8 cellular contexts compared by ENCODE assay signal in genomic region chr12:52221912-52222457, GRCh38. TPM values are rescaled to one million over a fixed set of nuclear protein-coding genes. Genes with fewer than 3 reads are reported as not detected.
DNase-seq lines count a peak whose midpoint lies in the region; ATAC-seq and TF ChIP-seq lines count a peak whose summit lies in the region.

No MANE protein-coding gene starts in this region.

- 5 to 11% methylated on average over 8 of the region's 8 CpGs for WGBS in GM23248 (ENCODE audit: low coverage in 1 of 2, low lambda C conversion rate in 2 of 2, missing lambda C conversion rate in 2 of 2), 2 experiments

- H3K27ac ChIP-seq in A673 (ENCODE audit: low read depth, low read length, poor library complexity, severe bottlenecking) (no peak overlapping the region), GM23248 (peak overlapping the region; percentile 38)

- in situ Hi-C loops in GM23248 (cut with MboI): no loop called here

- POLR2A ChIA-PET in A673 (lab: Charles Lee; ENCODE audit: low non-redundant PET): no interaction called here
- POLR2A ChIA-PET in activated naive CD8-positive, alpha-beta T cell treated with anti-CD3 and anti-CD28 coated beads, Interleukin-2, amount 10 ng/mL, durations not matched to agents 7 days and 5 days (lab: Charles Lee): no interaction called here

- H3K4me3 Mint-ChIP-seq in activated naive CD8-positive, alpha-beta T cell treated with anti-CD3 and anti-CD28 coated beads, Interleukin-2, amount 10 ng/mL, durations not matched to agents 7 days and 5 days: no peak overlapping the region

- H3K9me3 Mint-ChIP-seq in activated naive CD8-positive, alpha-beta T cell treated with anti-CD3 and anti-CD28 coated beads, Interleukin-2, amount 10 ng/mL, durations not matched to agents 7 days and 5 days: no peaks in the 10 kb centered on the region

- no TSS peak for BruUV-seq in A673 (replicated peaks; lab: Mats Ljungman, UMichigan)

- H3K9me3 ChIP-seq in A673 (ENCODE audit: low read depth, low read length, poor library complexity, severe bottlenecking) (no peaks in the 10 kb centered on the region), GM23248 (ENCODE audit: low read depth) (no peaks in the 10 kb centered on the region)

- H3K27me3 Mint-ChIP-seq in activated naive CD8-positive, alpha-beta T cell treated with anti-CD3 and anti-CD28 coated beads, Interleukin-2, amount 10 ng/mL, durations not matched to agents 7 days and 5 days: peaks cover 61% of the 10 kb centered on the region

- H3F3A ChIP-seq in GM23248 (ENCODE audit: insufficient read depth): peaks cover 31% of the 10 kb centered on the region

- H3K4me1 Mint-ChIP-seq in activated naive CD8-positive, alpha-beta T cell treated with anti-CD3 and anti-CD28 coated beads, Interleukin-2, amount 10 ng/mL, durations not matched to agents 7 days and 5 days: peaks cover 6% of the 10 kb centered on the region

- H3K36me3 ChIP-seq in A673 (ENCODE audit: insufficient read depth, low read length, poor library complexity, severe bottlenecking) (no peaks in the 10 kb centered on the region), GM23248 (ENCODE audit: low read depth) (no peaks in the 10 kb centered on the region)

- intact Hi-C loops in A673 (cut with micrococcal nuclease; ENCODE audit: unreplicated experiment): no loop called here

- H3K79me2 ChIP-seq in GM23248 (ENCODE audit: insufficient read depth): no peaks in the 10 kb centered on the region

- peak; percentile 88 for ATAC-seq in activated naive CD8-positive, alpha-beta T cell treated with anti-CD3 and anti-CD28 coated beads, Interleukin-2, amount 10 ng/mL, durations not matched to agents 7 days and 5 days (ENCODE audit: low read depth)
- no peak for ATAC-seq in HG02763 (IDR thresholded peaks at IDR 0.05; ENCODE audit: unreplicated experiment)
- no peak for ATAC-seq in HG03097 (IDR thresholded peaks at IDR 0.05; ENCODE audit: low FRiP score, unreplicated experiment)

- CTCF ChIA-PET in A673 (lab: Charles Lee): interaction anchor here (0.6 to 1.2 kb wide), 4 partner anchors 23 to 485 kb away, joined by 3 to 8 read pairs (median 3); no protein-coding TSS in a partner anchor

- H3K4me1 ChIP-seq in A673 (ENCODE audit: insufficient read depth, low read length, poor library complexity, severe bottlenecking): no peaks in the 10 kb centered on the region
- peaks cover 16% of the 10 kb centered on the region for H3K4me1 ChIP-seq in GM23248 (ENCODE audit: insufficient read depth)

- H2AFZ ChIP-seq in GM23248: no peak overlapping the region

- H4K20me1 ChIP-seq in GM23248 (ENCODE audit: insufficient read depth): no peaks in the 10 kb centered on the region

- no peak overlapping the region for H3K27ac Mint-ChIP-seq in activated naive CD8-positive, alpha-beta T cell treated with anti-CD3 and anti-CD28 coated beads, Interleukin-2, amount 10 ng/mL, durations not matched to agents 7 days and 5 days

- DNase-seq in A673 (ENCODE audit: low spot score) (peak; percentile 62), GM23248 (peak; percentile 89), RPMI8226 (peak; percentile 95), islet precursor cell (peak; percentile 86)
- peak; percentile 79 for DNase-seq in activated naive CD8-positive, alpha-beta T cell treated with anti-CD3 and anti-CD28 coated beads, Interleukin-2, amount 10 ng/mL, durations not matched to agents 7 days and 5 days
- DNase-seq in stimulated activated CD4-positive, alpha-beta T cell treated with anti-CD3 and anti-CD28 coated beads, TNF-alpha, amount 100 ng/mL, for 4 hours (ENCODE audit: low read depth in 3 of 3): peak; percentile 21 to 57 (median 26)

- peak; percentile 82 for TF ChIP-seq CTCF in A673 (conservative IDR thresholded peaks at IDR 0.05; ENCODE audit: low read depth, low read length)

- no peak overlapping the region for H3K4me2 ChIP-seq in GM23248 (ENCODE audit: unreplicated experiment)

- H3K36me3 Mint-ChIP-seq in activated naive CD8-positive, alpha-beta T cell treated with anti-CD3 and anti-CD28 coated beads, Interleukin-2, amount 10 ng/mL, durations not matched to agents 7 days and 5 days: no peaks in the 10 kb centered on the region

- no peak overlapping the region for H3K4me3 ChIP-seq in A673 (ENCODE audit: low read depth, low read length, poor library complexity, severe bottlenecking)
- no peak overlapping the region for H3K4me3 ChIP-seq in GM23248

- H3K27me3 ChIP-seq in A673 (replicated peaks; ENCODE audit: insufficient read depth, low read depth, low read length, poor library complexity) (peaks cover 4% of the 10 kb centered on the region), GM23248 (replicated peaks; ENCODE audit: insufficient read depth) (no peaks in the 10 kb centered on the region)

- H3K9me2 ChIP-seq in GM23248 (ENCODE audit: insufficient read depth): no peaks in the 10 kb centered on the region

- H3K9ac ChIP-seq in GM23248: no peak overlapping the region

RNA-seq across cellular contexts. Expression of gene KRT7, which starts 11.1 kb away (rescaled TPM):
- total RNA-seq in A673 (2021): 0.79 and 1.0 TPM in 2 replicates
- 5.7 and 11.0 TPM in 2 replicates for total RNA-seq in GM23248 (2014; rRNA removed; shearing (Covaris generic))
- 14.4 and 17.4 TPM in 2 replicates for polyA plus RNA-seq in GM23248 (2016; fragmentation: Nextera tagmentation; extraction: Ambion mirVana)
- 1 to 10 TPM; 8.5 to 8.9 TPM for total RNA-seq in activated naive CD8-positive, alpha-beta T cell treated with anti-CD3 and anti-CD28 coated beads, Interleukin-2, amount 10 ng/mL, durations not matched to agents 7 days and 5 days

RNA-seq across cellular contexts. Expression of gene KRT80, which starts 30.2 kb away (rescaled TPM):
- total RNA-seq in A673 (2021): 0.33 and 1.0 TPM in 2 replicates
- 0.38 and 0.65 TPM in 2 replicates for total RNA-seq in GM23248 (2014; rRNA removed; shearing (Covaris generic))
- 1.3 TPM in 2 replicates for polyA plus RNA-seq in GM23248 (2016; fragmentation: Nextera tagmentation; extraction: Ambion mirVana)
- not detected for total RNA-seq in activated naive CD8-positive, alpha-beta T cell treated with anti-CD3 and anti-CD28 coated beads, Interleukin-2, amount 10 ng/mL, durations not matched to agents 7 days and 5 days

RNA-seq across cellular contexts. Expression of gene KRT86, which starts 52.5 kb away (rescaled TPM):
- total RNA-seq in A673 (2021): not detected in 2 replicates
- total RNA-seq in GM23248 (2014; rRNA removed; shearing (Covaris generic)): 0.11 TPM in 1 of 2 replicates, not detected in the other
- 0.16 and 0.27 TPM in 2 replicates for polyA plus RNA-seq in GM23248 (2016; fragmentation: Nextera tagmentation; extraction: Ambion mirVana)
- under 1 TPM in 1 of 2 experiments, not detected in 1; 0.14 TPM for total RNA-seq in activated naive CD8-positive, alpha-beta T cell treated with anti-CD3 and anti-CD28 coated beads, Interleukin-2, amount 10 ng/mL, durations not matched to agents 7 days and 5 days

Comparison
In these comparisons a context has a peak if more than half of its experiments do, and no peak if none do; other contexts are left out.
1. DNase-seq: peak in every context shown above with its lines; median percentile 95 in RPMI8226; 89 in GM23248; 86 in islet precursor cell; 79 in activated naive CD8-positive, alpha-beta T cell treated with anti-CD3 and anti-CD28 coated beads, Interleukin-2, amount 10 ng/mL, durations not matched to agents 7 days and 5 days; 62 in A673; 26 in stimulated activated CD4-positive, alpha-beta T cell treated with anti-CD3 and anti-CD28 coated beads, TNF-alpha, amount 100 ng/mL, for 4 hours.